In the genomic region with DNA sequence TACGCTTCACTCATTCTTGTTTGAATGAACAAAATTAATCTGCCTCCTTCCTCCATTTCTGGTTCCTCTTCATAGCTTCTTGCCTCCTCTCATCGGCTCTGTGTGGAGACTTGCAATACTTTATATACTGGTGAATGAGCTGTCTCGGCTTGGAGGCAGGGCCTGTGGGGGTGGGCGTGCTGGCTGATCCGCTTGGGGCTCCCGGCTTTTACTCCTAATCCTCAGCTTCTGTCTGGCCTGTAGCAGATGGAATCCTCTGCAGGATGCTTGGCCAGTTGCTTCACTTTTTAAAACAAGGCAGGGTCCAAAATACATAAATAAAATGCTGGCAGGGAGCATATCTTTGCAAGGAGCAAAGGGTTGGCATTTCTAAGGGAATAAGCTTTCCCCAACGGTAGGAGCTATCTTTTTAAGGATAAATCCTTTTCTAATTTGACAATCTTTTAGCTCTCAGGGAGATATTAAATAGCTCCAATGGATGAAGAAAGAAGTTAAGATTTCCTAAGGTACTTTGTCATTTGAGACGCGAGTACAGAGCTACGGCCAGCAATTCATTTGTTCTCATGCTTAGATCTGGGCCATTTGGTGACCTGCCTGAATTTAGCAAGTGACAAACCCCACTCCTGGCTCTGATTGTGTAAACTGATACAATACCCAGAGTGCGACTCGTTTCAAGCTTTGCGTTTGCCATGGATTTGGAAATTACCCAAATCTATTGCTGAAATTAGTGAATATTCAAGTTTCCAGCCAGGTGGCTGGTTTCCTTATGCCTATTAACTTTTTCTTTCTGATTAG, we compare ENCODE assay signal across 22 cellular contexts. TPM values are rescaled to one million over a fixed set of nuclear protein-coding genes. Genes with fewer than 3 reads are reported as not detected.
DNase-seq lines count a peak whose midpoint lies in the region; FAIRE-seq and TF ChIP-seq lines count a peak whose summit lies in the region.
"Had no signal": no experiment of that assay in that cellular context is flagged by ENCODE, and none has a peak within 500 bp of the region (broad histone marks: within the 10 kb centered on the region; RNA-seq: fewer than 3 reads in every experiment).

No MANE protein-coding gene starts in this region.

- TF ChIP-seq CTCF in D721Med (IDR thresholded peaks at IDR 0.05; ENCODE audit: insufficient read depth, missing control alignments) = no peak
- TF ChIP-seq CTCF in brain (conservative IDR thresholded peaks at IDR 0.05) = no peak

- no peaks in the 10 kb centered on the region for H3K4me1 ChIP-seq in mesenchymal stem cell (ENCODE audit: control insufficient read depth, insufficient read depth, low read depth, low read length)
- H3K4me1 ChIP-seq: SJSA1 had no signal

- H2BK12ac ChIP-seq in mesenchymal stem cell (ENCODE audit: low read length in 2 of 2) = no peak overlapping the region

- peak; percentile 44 for DNase-seq in D721Med (ENCODE audit: insufficient read length, low spot score)
- DNase-seq in NCI-H446 (lab: John Stamatoyannopoulos, UW) = peak; percentile 37 to 54
- DNase-seq in mesenchymal stem cell = no peak
- no peak for DNase-seq in RKO (ENCODE audit: low spot score)
- no peak for DNase-seq in DMS153 treated with DMSO at 0.1 percent for 48 hours (lab: John Stamatoyannopoulos, UW; ENCODE audit: unreplicated experiment)
- no peak for DNase-seq in DMS53 treated with DMSO at 0.1 percent for 48 hours (lab: John Stamatoyannopoulos, UW; ENCODE audit: unreplicated experiment)
- DNase-seq: Calu3; CD8-positive, alpha-beta T cell; GDM1; GOT3; Kasumi-1; MM.1S; NCI-H1092; NCI-H146; NCI-H2171 treated with DMSO at 0.1 percent for 48 hours; NCI-H774; PC-9 had no signal

- H3K27ac ChIP-seq in mesenchymal stem cell (ENCODE audit: low read length, poor library complexity, severe bottlenecking) = no peak overlapping the region
- H3K27ac ChIP-seq: BLaER1 treated with 17β-estradiol and CSF1 and Interleukin-3, amounts not matched to agents 10 nM and 100 nM; PC-9; SJSA1 had no signal

- H3K4me1 Mint-ChIP-seq in brain = peaks cover 10% of the 10 kb centered on the region

- no peak overlapping the region for H3K4ac ChIP-seq in mesenchymal stem cell (ENCODE audit: low read depth in 1 of 2, low read length in 2 of 2)

- no peak overlapping the region for H2AK5ac ChIP-seq in mesenchymal stem cell (ENCODE audit: low read length, severe bottlenecking)

- no peak overlapping the region for H3K9ac ChIP-seq in mesenchymal stem cell (ENCODE audit: low read length)
- H3K9ac ChIP-seq: BLaER1 treated with 17β-estradiol and CSF1 and Interleukin-3, amounts not matched to agents 10 nM and 100 nM had no signal

- H3K36me3 Mint-ChIP-seq in brain = no peaks in the 10 kb centered on the region
- H3K36me3 Mint-ChIP-seq: CD8-positive, alpha-beta T cell; IgD-negative memory B cell had no signal

- H3K23ac ChIP-seq in mesenchymal stem cell (ENCODE audit: low read length in 2 of 2) = no peak overlapping the region

- H3K4me2 ChIP-seq in mesenchymal stem cell (ENCODE audit: low read length, poor library complexity, severe bottlenecking) = no peak overlapping the region
- H3K4me2 ChIP-seq: BLaER1 treated with 17β-estradiol and CSF1 and Interleukin-3, amounts not matched to agents 10 nM and 100 nM; PC-9 had no signal

- no peaks in the 10 kb centered on the region for H3K79me1 ChIP-seq in mesenchymal stem cell (replicated peaks; ENCODE audit: low read length, poor library complexity, severe bottlenecking)

- H2AFZ ChIP-seq in mesenchymal stem cell (ENCODE audit: low read depth, low read length) = no peak overlapping the region
- H2AFZ ChIP-seq: PC-9 had no signal

- no peak overlapping the region for H2BK120ac ChIP-seq in mesenchymal stem cell (ENCODE audit: low read depth, low read length)

- peaks cover 0 to 5% of the 10 kb centered on the region in 2 experiments for H3K27me3 ChIP-seq in mesenchymal stem cell (ENCODE audit: control insufficient read depth in 1 of 2, insufficient read depth in 1 of 2, low read length in 2 of 2)
- H3K27me3 ChIP-seq: BLaER1 treated with 17β-estradiol and CSF1 and Interleukin-3, amounts not matched to agents 10 nM and 100 nM; SJSA1 had no signal

- H2BK15ac ChIP-seq in mesenchymal stem cell (ENCODE audit: low read depth, poor library complexity, severe bottlenecking) = no peak overlapping the region

- H3K9me3 Mint-ChIP-seq in brain = peaks cover 0 to 11% (median 3%) of the 10 kb centered on the region in 5 experiments
- H3K9me3 Mint-ChIP-seq: IgD-negative memory B cell had no signal

- H3K27ac Mint-ChIP-seq in brain = peak overlapping the region; percentile 51 to 81 (median 66)
- H3K27ac Mint-ChIP-seq: CD8-positive, alpha-beta T cell; IgD-negative memory B cell had no signal

- no peak overlapping the region for H3K14ac ChIP-seq in mesenchymal stem cell (ENCODE audit: low read length in 2 of 2)

- H3K36me3 ChIP-seq in mesenchymal stem cell (ENCODE audit: control insufficient read depth in 1 of 2, insufficient read depth in 2 of 2, low read depth in 1 of 2, low read length in 2 of 2) = no peaks in the 10 kb centered on the region
- H3K36me3 ChIP-seq: BLaER1 treated with 17β-estradiol and CSF1 and Interleukin-3, amounts not matched to agents 10 nM and 100 nM; SJSA1 had no signal

- no peak overlapping the region for H4K8ac ChIP-seq in mesenchymal stem cell (ENCODE audit: low read length)

- 91% methylated on average over 12 of the region's 13 CpGs for WGBS in mesenchymal stem cell

- peak; percentile 80 for FAIRE-seq in D721Med (lab: Jason Lieb, UNC)
- FAIRE-seq: GM19239 had no signal

- H2BK5ac ChIP-seq in mesenchymal stem cell (ENCODE audit: low read depth, low read length, poor library complexity, severe bottlenecking) = peak overlapping the region; percentile 32

- no peak overlapping the region for H3K4me3 Mint-ChIP-seq in brain
- H3K4me3 Mint-ChIP-seq: CD8-positive, alpha-beta T cell; IgD-negative memory B cell had no signal

- H3K4me3 ChIP-seq in mesenchymal stem cell (ENCODE audit: insufficient read depth in 1 of 2, low read depth in 1 of 2, low read length in 2 of 2) = no peak overlapping the region
- H3K4me3 ChIP-seq: BLaER1 treated with 17β-estradiol and CSF1 and Interleukin-3, amounts not matched to agents 10 nM and 100 nM; PC-9; SJSA1 had no signal

- H3K9me3 ChIP-seq in mesenchymal stem cell (ENCODE audit: control insufficient read depth, low read length) = no peaks in the 10 kb centered on the region
- H3K9me3 ChIP-seq: SJSA1 had no signal

- peaks cover 14% of the 10 kb centered on the region for H3K27me3 Mint-ChIP-seq in brain

- H3K18ac ChIP-seq in mesenchymal stem cell (ENCODE audit: low read depth in 1 of 2, low read length in 2 of 2) = no peak overlapping the region

- H4K91ac ChIP-seq in mesenchymal stem cell (ENCODE audit: low read length) = no peak overlapping the region

RNA-seq across cellular contexts. Expression of gene SV2B, which starts 18.9 kb away (rescaled TPM):
- polyA plus RNA-seq in brain (ENCODE audit: insufficient read depth, low read depth, low replicate concordance) = 61.6 TPM
- polyA plus RNA-seq in mesenchymal stem cell (2013, experiment 1 of 2) = not detected
- not detected for polyA plus RNA-seq in mesenchymal stem cell (2013, experiment 2 of 2)

Comparison
In these comparisons a context has a peak if more than half of its experiments do, and no peak if none do; other contexts are left out.
1. DNase-seq: peak in D721Med (single experiment) and NCI-H446 (2 of 2); none in mesenchymal stem cell (single experiment), RKO (single experiment), DMS153 treated with DMSO at 0.1 percent for 48 hours (single experiment) and DMS53 treated with DMSO at 0.1 percent for 48 hours (single experiment).